In the genomic region with DNA sequence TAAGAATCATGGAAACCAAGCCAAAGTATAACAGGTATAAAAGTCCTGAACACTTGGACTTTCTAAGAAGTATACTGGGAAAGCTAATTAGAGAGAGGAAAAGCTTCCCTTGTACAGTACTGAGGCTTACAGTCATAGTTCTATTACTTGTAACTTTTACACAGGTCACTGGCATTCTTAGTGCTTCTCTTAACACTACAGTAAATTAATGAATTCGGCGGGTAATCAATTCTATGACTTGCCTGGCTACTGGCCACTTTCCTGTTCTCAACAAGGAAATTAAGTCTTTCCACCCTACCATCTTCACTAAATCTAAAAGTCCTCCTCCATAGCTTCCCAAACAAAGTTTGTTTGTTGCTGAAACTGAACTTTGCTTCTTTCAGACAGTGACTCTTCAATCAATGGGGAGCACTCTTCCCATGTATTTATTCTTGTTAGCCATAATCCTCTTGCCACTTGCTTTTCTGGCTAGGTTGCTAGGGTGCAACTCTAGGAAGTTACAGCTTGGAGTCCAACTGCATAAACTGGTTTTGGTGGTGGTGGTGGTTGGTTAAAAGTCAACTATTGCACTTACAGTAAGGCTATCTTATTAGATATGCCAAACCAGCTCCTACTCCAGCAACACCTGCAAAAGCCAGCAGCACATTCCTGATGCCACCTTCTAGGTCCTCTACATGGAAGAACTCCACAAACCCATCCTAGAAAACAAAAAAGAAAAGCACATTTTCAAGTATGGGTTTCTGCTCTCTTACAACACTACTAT, we compare ENCODE assay signal across 8 cellular contexts. TPM values are rescaled to one million over a fixed set of nuclear protein-coding genes. Genes with fewer than 3 reads are reported as not detected.
DNase-seq lines count a peak whose midpoint lies in the region; ATAC-seq, FAIRE-seq and TF ChIP-seq lines count a peak whose summit lies in the region.

No MANE protein-coding gene starts in this region.

- DNase-seq in A549 (ENCODE audit: low read depth in 1 of 2, low spot score in 1 of 2) (no peak), breast epithelium (ENCODE audit: low spot score in 2 of 2) (no peak), HPDE6-E6E7 (ENCODE audit: extremely low spot score) (no peak), GM13977 (ENCODE audit: low spot score) (no peak)
- DNase-seq in activated CD8-positive, alpha-beta memory T cell treated with anti-CD3 and anti-CD28 coated beads, Interleukin-2, amount 50 U/mL, for 4 hours, result no peak

- TF ChIP-seq RAD21 in A549 (conservative IDR thresholded peaks at IDR 0.05 in 1 of 2, IDR thresholded peaks at IDR 0.05 in 1 of 2), result no peak

- ATAC-seq in A549, result no peak
- ATAC-seq in HG03108 (IDR thresholded peaks at IDR 0.05; ENCODE audit: unreplicated experiment), result no peak

- H3K4me2 ChIP-seq in A549, result peak overlapping the region; percentile 74

- H3K4me3 ChIP-seq in A549, result peak overlapping the region; percentile 91
- peak overlapping the region; percentile 89 for H3K4me3 ChIP-seq in HUES6 (ENCODE audit: low read depth, low read length)
- peak overlapping the region; percentile 96 to 99 (median 97) for H3K4me3 ChIP-seq in breast epithelium
- H3K4me3 ChIP-seq in mesodermal cell (ENCODE audit: extremely low read depth, insufficient read depth, low read length, poor library complexity, severe bottlenecking), result peak overlapping the region; percentile 79

- H3K9me3 ChIP-seq in A549 (no peaks in the 10 kb centered on the region), HUES6 (ENCODE audit: control insufficient read depth, insufficient read depth, low read depth, low read length) (no peaks in the 10 kb centered on the region), breast epithelium (no peaks in the 10 kb centered on the region), mesodermal cell (ENCODE audit: control insufficient read depth, low read length) (no peaks in the 10 kb centered on the region)

- 8% methylated on average over 2 of the region's 2 CpGs for WGBS in A549 (ENCODE audit: missing lambda C conversion rate)
- 17 to 22% methylated on average over 2 of the region's 2 CpGs for WGBS in mesodermal cell (ENCODE audit: insufficient coverage in 2 of 2), 2 experiments

- POLR2A ChIA-PET in A549 (lab: Yijun Ruan, JAX), result interaction anchor here (2.9 to 6.3 kb wide), 4 partner anchors 7 to 53 kb away, joined by 15 to 201 read pairs (median 68); a partner anchor contains a TSS

- intact Hi-C loops in breast epithelium (cut with DNase I; ENCODE audit: low total_unique reads), result no loop called here

- no peak for FAIRE-seq in A549 (lab: Jason Lieb, UNC)

- peak overlapping the region; percentile 98 for H3K27ac ChIP-seq in A549
- no peak overlapping the region; the same call in 1 of the 2 replicates for H3K27ac ChIP-seq in HUES6 (ENCODE audit: low read depth, low read length)
- H3K27ac ChIP-seq in breast epithelium, result peak overlapping the region; percentile 99 to 100
- H3K27ac ChIP-seq in mesodermal cell (ENCODE audit: low read depth, low read length, severe bottlenecking), result peak overlapping the region; percentile 100

- TF ChIP-seq EP300 in A549 (IDR thresholded peaks at IDR 0.05), result no peak

- TF ChIP-seq POLR2A in A549 (IDR thresholded peaks at IDR 0.05; ENCODE audit: low read length) (no peak), breast epithelium (IDR thresholded peaks at IDR 0.05) (peak; percentile 33)

- peaks cover 66% of the 10 kb centered on the region for H3K36me3 ChIP-seq in HUES6 (ENCODE audit: control insufficient read depth, insufficient read depth, low read length)
- no peaks in the 10 kb centered on the region for H3K36me3 ChIP-seq in breast epithelium
- H3K36me3 ChIP-seq in mesodermal cell (ENCODE audit: control insufficient read depth, insufficient read depth, low read length), result peaks cover 61% of the 10 kb centered on the region

- peaks cover 53% of the 10 kb centered on the region for H3K4me1 ChIP-seq in A549
- peaks cover 37% of the 10 kb centered on the region for H3K4me1 ChIP-seq in HUES6 (ENCODE audit: control insufficient read depth, insufficient read depth, low read length)
- peaks cover 0 to 11% of the 10 kb centered on the region in 2 donors for H3K4me1 ChIP-seq in breast epithelium
- peaks cover 16% of the 10 kb centered on the region for H3K4me1 ChIP-seq in mesodermal cell (ENCODE audit: control insufficient read depth, insufficient read depth, low read length, poor library complexity, severe bottlenecking)

- no peaks in the 10 kb centered on the region for H3K27me3 ChIP-seq in HUES6 (ENCODE audit: control insufficient read depth, insufficient read depth, low read length)
- no peaks in the 10 kb centered on the region for H3K27me3 ChIP-seq in breast epithelium

- CTCF ChIA-PET in A549 (lab: Yijun Ruan, JAX), result interaction anchor here (1.2 to 7.4 kb wide), 4 partner anchors 13 to 236 kb away, joined by 4 to 140 read pairs (median 6); no protein-coding TSS in a partner anchor

- TF ChIP-seq CTCF in A549 (IDR thresholded peaks at IDR 0.05) (no peak), breast epithelium (IDR thresholded peaks at IDR 0.05) (no peak), GM13977 (IDR thresholded peaks at IDR 0.05; ENCODE audit: extremely low read depth, insufficient read depth, missing control alignments) (no peak)

- in situ Hi-C loops in GM13977 (cut with MboI; ENCODE audit: low pct_unique_long_range_greater_than_20kb, low sequenced_read_pairs, unreplicated experiment), result no loop called here

- peak overlapping the region; percentile 99 for H3K9ac ChIP-seq in HUES6 (ENCODE audit: low read length)

TF ChIP-seq in A549, 52 proteins besides CTCF, POLR2A, EP300 and RAD21:
- TF ChIP-seq MYC (IDR thresholded peaks at IDR 0.05; ENCODE audit: borderline replicate concordance, low read length) (no peak), RARB (CRISPR knock-in tag; IDR thresholded peaks at IDR 0.05) (0 out of 2 replicates have a peak, but pooled peaks have one; percentile 6)
- TF ChIP-seq, protein P1, sequence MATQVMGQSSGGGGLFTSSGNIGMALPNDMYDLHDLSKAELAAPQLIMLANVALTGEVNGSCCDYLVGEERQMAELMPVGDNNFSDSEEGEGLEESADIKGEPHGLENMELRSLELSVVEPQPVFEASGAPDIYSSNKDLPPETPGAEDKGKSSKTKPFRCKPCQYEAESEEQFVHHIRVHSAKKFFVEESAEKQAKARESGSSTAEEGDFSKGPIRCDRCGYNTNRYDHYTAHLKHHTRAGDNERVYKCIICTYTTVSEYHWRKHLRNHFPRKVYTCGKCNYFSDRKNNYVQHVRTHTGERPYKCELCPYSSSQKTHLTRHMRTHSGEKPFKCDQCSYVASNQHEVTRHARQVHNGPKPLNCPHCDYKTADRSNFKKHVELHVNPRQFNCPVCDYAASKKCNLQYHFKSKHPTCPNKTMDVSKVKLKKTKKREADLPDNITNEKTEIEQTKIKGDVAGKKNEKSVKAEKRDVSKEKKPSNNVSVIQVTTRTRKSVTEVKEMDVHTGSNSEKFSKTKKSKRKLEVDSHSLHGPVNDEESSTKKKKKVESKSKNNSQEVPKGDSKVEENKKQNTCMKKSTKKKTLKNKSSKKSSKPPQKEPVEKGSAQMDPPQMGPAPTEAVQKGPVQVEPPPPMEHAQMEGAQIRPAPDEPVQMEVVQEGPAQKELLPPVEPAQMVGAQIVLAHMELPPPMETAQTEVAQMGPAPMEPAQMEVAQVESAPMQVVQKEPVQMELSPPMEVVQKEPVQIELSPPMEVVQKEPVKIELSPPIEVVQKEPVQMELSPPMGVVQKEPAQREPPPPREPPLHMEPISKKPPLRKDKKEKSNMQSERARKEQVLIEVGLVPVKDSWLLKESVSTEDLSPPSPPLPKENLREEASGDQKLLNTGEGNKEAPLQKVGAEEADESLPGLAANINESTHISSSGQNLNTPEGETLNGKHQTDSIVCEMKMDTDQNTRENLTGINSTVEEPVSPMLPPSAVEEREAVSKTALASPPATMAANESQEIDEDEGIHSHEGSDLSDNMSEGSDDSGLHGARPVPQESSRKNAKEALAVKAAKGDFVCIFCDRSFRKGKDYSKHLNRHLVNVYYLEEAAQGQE (IDR thresholded peaks at IDR 0.05), result peak; percentile 4; the same call in 1 of the 2 replicates

RNA-seq across cellular contexts. Expression of a gene that starts 2.4 kb away (rescaled TPM):
- polyA plus RNA-seq in A549 (2011; rRNA removed), result 145 and 202 TPM in 2 replicates
- polyA plus RNA-seq in A549 (2012; cell fraction: cytosol; rRNA removed), result 54.2 and 63.4 TPM in 2 replicates
- 178 and 186 TPM in 2 replicates for polyA plus RNA-seq in A549 (2012; cell fraction: nucleus; rRNA removed)
- 77.5 to 80.0 TPM (median 78.6 TPM) in 3 replicates for polyA plus RNA-seq in A549 (2017; fragmentation: RNase III; extraction: RNeasy Plus Mini Kit Qiagen cat#74134 plus additional on column Dnase treatment)
- 144 and 151 TPM in 2 replicates for polyA minus RNA-seq in A549 (2011; rRNA and poly(A)+ RNA removed)
- total RNA-seq in breast epithelium, result 100 to 1,000 TPM; 257 to 535 (median 333) TPM
- polyA plus RNA-seq in mesodermal cell (2013, experiment 1 of 2), result 150 TPM
- polyA plus RNA-seq in mesodermal cell (2013, experiment 2 of 2), result 143 TPM

RNA-seq across cellular contexts. Expression of a gene that starts 27.8 kb away (rescaled TPM):
- polyA plus RNA-seq in A549 (2011; rRNA removed) (1.3 and 1.8 TPM in 2 replicates), A549 (2017; fragmentation: RNase III; extraction: RNeasy Plus Mini Kit Qiagen cat#74134 plus additional on column Dnase treatment) (1.3 to 2.0 TPM (median 1.5 TPM) in 3 replicates)
- polyA plus RNA-seq in A549 (2012; cell fraction: cytosol; rRNA removed), result 3.1 and 3.6 TPM in 2 replicates
- 15.6 and 15.8 TPM in 2 replicates for polyA plus RNA-seq in A549 (2012; cell fraction: nucleus; rRNA removed)
- polyA minus RNA-seq in A549 (2011; rRNA and poly(A)+ RNA removed), result 0.54 and 1.2 TPM in 2 replicates
- total RNA-seq in breast epithelium, result 10 to 100 TPM; 11.3 to 31.8 (median 30.2) TPM
- polyA plus RNA-seq in mesodermal cell (2013, experiment 1 of 2), result 6.7 TPM
- 7.2 TPM for polyA plus RNA-seq in mesodermal cell (2013, experiment 2 of 2)

RNA-seq across cellular contexts. Expression of a gene that starts 52.4 kb away (rescaled TPM):
- polyA plus RNA-seq in A549 (2011; rRNA removed), result 61.2 and 67.9 TPM in 2 replicates
- polyA plus RNA-seq in A549 (2012; cell fraction: cytosol; rRNA removed), result 44.7 and 49.2 TPM in 2 replicates
- polyA plus RNA-seq in A549 (2012; cell fraction: nucleus; rRNA removed), result 19.4 and 22.9 TPM in 2 replicates
- 117 to 128 TPM (median 121 TPM) in 3 replicates for polyA plus RNA-seq in A549 (2017; fragmentation: RNase III; extraction: RNeasy Plus Mini Kit Qiagen cat#74134 plus additional on column Dnase treatment)
- polyA minus RNA-seq in A549 (2011; rRNA and poly(A)+ RNA removed), result 23.9 and 24.4 TPM in 2 replicates
- 100 to 1,000 TPM; 187 to 273 (median 194) TPM for total RNA-seq in breast epithelium
- polyA plus RNA-seq in mesodermal cell (2013, experiment 1 of 2), result 98.5 TPM
- 102 TPM for polyA plus RNA-seq in mesodermal cell (2013, experiment 2 of 2)
